ENCODE assay signal across 11 cellular contexts in the genomic region with DNA sequence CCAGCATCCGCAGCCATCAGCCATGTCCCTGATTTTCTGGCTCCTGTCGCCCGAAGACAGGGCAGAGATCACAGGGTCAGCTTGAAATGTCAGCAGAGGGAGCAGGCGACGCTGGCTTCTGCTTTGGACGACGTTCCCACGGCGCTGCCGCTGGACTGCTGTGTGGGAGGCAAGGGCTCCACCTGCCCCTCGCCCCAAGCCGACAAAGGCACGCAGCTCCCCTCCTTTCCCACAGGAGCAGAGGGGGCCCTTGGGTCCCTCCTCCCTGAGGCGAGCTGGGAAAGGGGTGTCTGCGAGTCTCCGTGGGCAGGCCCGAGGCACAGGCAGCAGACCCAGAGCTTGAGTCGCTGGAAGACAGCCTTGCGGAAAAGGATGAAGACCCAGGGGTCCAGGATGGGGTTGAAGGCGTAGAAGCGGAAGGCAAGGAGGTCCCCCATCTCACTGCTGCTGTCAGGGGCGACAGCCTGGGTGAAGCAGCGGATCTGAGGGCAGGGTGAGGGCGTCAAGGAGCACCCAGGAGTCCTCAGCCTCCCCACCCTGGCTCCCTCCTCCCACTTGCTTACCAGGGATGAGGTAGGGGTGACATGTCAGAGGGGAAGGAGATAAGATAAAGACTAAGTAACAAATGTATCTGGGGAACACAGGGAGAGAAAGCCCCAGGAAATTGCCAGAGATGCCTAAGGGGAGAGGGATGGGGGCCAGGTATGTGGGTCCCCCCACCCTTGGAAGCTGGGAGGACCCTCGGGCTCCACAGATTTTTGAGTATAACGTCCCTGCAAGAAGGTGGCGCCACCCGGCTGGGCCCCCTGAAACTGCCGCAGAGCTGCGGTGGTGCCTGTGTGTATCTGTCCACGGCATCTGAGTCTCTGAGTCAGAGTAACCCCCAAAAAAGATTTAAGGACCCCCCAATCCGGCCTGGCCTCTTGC. TPM values are rescaled to one million over a fixed set of nuclear protein-coding genes. Genes with fewer than 3 reads are reported as not detected.
DNase-seq lines count a peak whose midpoint lies in the region; ATAC-seq and TF ChIP-seq lines count a peak whose summit lies in the region.
"Had no signal": no experiment of that assay in that cellular context is flagged by ENCODE, and none has a peak within 500 bp of the region (broad histone marks: within the 10 kb centered on the region; RNA-seq: fewer than 3 reads in every experiment).

No MANE protein-coding gene starts in this region.

- H3K4me2 ChIP-seq in SK-N-SH: no peak overlapping the region

- CTCF ChIA-PET in SK-N-SH (lab: Yijun Ruan, JAX): interaction anchor here (0.6 to 23.7 kb wide), 9 partner anchors 10 to 93 kb away, joined by 3 to 471 read pairs (median 4); partner anchors contain the start of genes CALM3 and DACT3

- ATAC-seq in SK-N-SH treated with all-trans-retinoic acid at 6 μM for 48 hours (no peak), left lung (no peak)

- H3K27me3 ChIP-seq in SK-N-SH (ENCODE audit: insufficient read depth) (no peaks in the 10 kb centered on the region), adipocyte (replicated peaks; ENCODE audit: control insufficient read depth, insufficient read depth, low read length) (no peaks in the 10 kb centered on the region), left lung (no peaks in the 10 kb centered on the region)

- H3K9me3 ChIP-seq in SK-N-SH (no peaks in the 10 kb centered on the region), adipocyte (ENCODE audit: control insufficient read depth, low read length) (no peaks in the 10 kb centered on the region), left lung (no peaks in the 10 kb centered on the region)

- peak overlapping the region in 1 of 2 experiments; percentile 97; a peak in 2 of 4 replicates for H3K27ac ChIP-seq in SK-N-SH (ENCODE audit: low read depth in 2 of 2, low read length in 1 of 2)
- peak overlapping the region; percentile 7 to 69 for H3K27ac ChIP-seq in left lung
- H3K27ac ChIP-seq: 22Rv1 had no signal

- DNase-seq in SK-N-SH (peak; percentile 57), adipocyte (ENCODE audit: low read depth) (no peak), left lung (peak in 1 of 2 donors; percentile 76), NCI-H1105 treated with DMSO at 0.1 percent for 48 hours (lab: John Stamatoyannopoulos, UW) (no peak), hippocampal formation (lab: John Stamatoyannopoulos, UW) (no peak), kidney glomerular epithelial cell (lab: John Stamatoyannopoulos, UW) (no peak)

- peaks cover 28% of the 10 kb centered on the region for H3K36me3 Mint-ChIP-seq in stimulated activated naive CD8-positive, alpha-beta T cell treated with anti-CD3 and anti-CD28 coated beads, Interleukin-15, Interleukin-2, amounts not matched to agents 100 ng/mL and 50 ng/mL, for 24 hours (ENCODE audit: low read depth)

- intact Hi-C loops in left lung (cut with DNase I): loop anchor here in 1 of 2 donors (5.0 kb wide), 1 partner anchor 36 kb away; no protein-coding TSS in a partner anchor

- H3K9me3 Mint-ChIP-seq in stimulated activated naive CD8-positive, alpha-beta T cell treated with anti-CD3 and anti-CD28 coated beads, Interleukin-15, Interleukin-2, amounts not matched to agents 100 ng/mL and 50 ng/mL, for 24 hours: no peaks in the 10 kb centered on the region

- peak overlapping the region; percentile 96 for H3K27ac Mint-ChIP-seq in stimulated activated naive CD8-positive, alpha-beta T cell treated with anti-CD3 and anti-CD28 coated beads, Interleukin-15, Interleukin-2, amounts not matched to agents 100 ng/mL and 50 ng/mL, for 24 hours

- H3K9ac ChIP-seq in SK-N-SH (no peak overlapping the region), adipocyte (ENCODE audit: low read length) (peak overlapping the region; percentile 33)

- H3K27me3 Mint-ChIP-seq in stimulated activated naive CD8-positive, alpha-beta T cell treated with anti-CD3 and anti-CD28 coated beads, Interleukin-15, Interleukin-2, amounts not matched to agents 100 ng/mL and 50 ng/mL, for 24 hours: no peaks in the 10 kb centered on the region

- H3F3A ChIP-seq in SK-N-SH (replicated peaks; ENCODE audit: insufficient read depth): peaks cover 18% of the 10 kb centered on the region

- H3K9me2 ChIP-seq in SK-N-SH: no peaks in the 10 kb centered on the region

- 72% methylated on average over 22 of the region's 32 CpGs for WGBS in SK-N-SH (ENCODE audit: low lambda C conversion rate)

- peaks cover 84% of the 10 kb centered on the region for H3K4me1 Mint-ChIP-seq in stimulated activated naive CD8-positive, alpha-beta T cell treated with anti-CD3 and anti-CD28 coated beads, Interleukin-15, Interleukin-2, amounts not matched to agents 100 ng/mL and 50 ng/mL, for 24 hours (ENCODE audit: low read depth)

- POLR2A ChIA-PET in SK-N-SH (lab: Yijun Ruan, JAX): interaction anchor here (0.6 to 3.7 kb wide), 10 partner anchors 11 to 1098 kb away, joined by 3 to 100 read pairs (median 4); partner anchors contain the start of genes CALM3, DACT3 and GNG8

- no peaks in the 10 kb centered on the region for H3K79me2 ChIP-seq in SK-N-SH (ENCODE audit: insufficient read depth)

- no peaks in the 10 kb centered on the region for H3K36me3 ChIP-seq in SK-N-SH (replicated peaks in 1 of 2; ENCODE audit: control insufficient read depth in 1 of 2, insufficient read depth in 2 of 2, low read length in 1 of 2)
- no peaks in the 10 kb centered on the region for H3K36me3 ChIP-seq in adipocyte (ENCODE audit: control insufficient read depth, insufficient read depth, low read length, severe bottlenecking)
- H3K36me3 ChIP-seq in left lung: no peaks in the 10 kb centered on the region

- peak overlapping the region; percentile 85 for H3K4me3 Mint-ChIP-seq in stimulated activated naive CD8-positive, alpha-beta T cell treated with anti-CD3 and anti-CD28 coated beads, Interleukin-15, Interleukin-2, amounts not matched to agents 100 ng/mL and 50 ng/mL, for 24 hours

- no peaks in the 10 kb centered on the region for H4K20me1 ChIP-seq in SK-N-SH (ENCODE audit: insufficient read depth)

- TF ChIP-seq CTCF in SK-N-SH (IDR thresholded peaks at IDR 0.05) (peak; percentile 27; the same call in 1 of the 2 replicates), left lung (IDR thresholded peaks at IDR 0.05) (no peak)

- TF ChIP-seq EP300 in SK-N-SH (IDR thresholded peaks at IDR 0.05; ENCODE audit: borderline replicate concordance in 1 of 2, low read depth in 1 of 2, low read length in 1 of 2): no peak

- H2AFZ ChIP-seq in SK-N-SH (ENCODE audit: low read depth): no peak overlapping the region

- peak overlapping the region in 1 of 2 experiments; percentile 52; a peak in 2 of 4 replicates for H3K4me3 ChIP-seq in SK-N-SH (ENCODE audit: low read depth in 2 of 2, low read length in 1 of 2)
- no peak overlapping the region for H3K4me3 ChIP-seq in adipocyte (ENCODE audit: low read length)
- peak overlapping the region in 1 of 2 donors; percentile 37 for H3K4me3 ChIP-seq in left lung

- H3K4me1 ChIP-seq in SK-N-SH (ENCODE audit: control insufficient read depth in 1 of 2, insufficient read depth in 2 of 2, low read depth in 1 of 2, low read length in 1 of 2) (peaks cover 16 to 74% of the 10 kb centered on the region in 2 experiments), adipocyte (ENCODE audit: control insufficient read depth, insufficient read depth, low read length) (peaks cover 54% of the 10 kb centered on the region), left lung (peaks cover 22 to 76% of the 10 kb centered on the region in 2 donors)

- TF ChIP-seq RAD21 in SK-N-SH (IDR thresholded peaks at IDR 0.05; ENCODE audit: low read length): 0 out of 2 replicates have a peak, but pooled peaks have one; percentile 7

TF ChIP-seq in SK-N-SH, 30 proteins besides CTCF, POLR2A, EP300 and RAD21 (continues in another document):
- TF ChIP-seq FOXJ3 (CRISPR knock-in tag; IDR thresholded peaks at IDR 0.05): peak; percentile 41; the same call in 1 of the 2 replicates

TF ChIP-seq in SK-N-SH treated with all-trans-retinoic acid at 6 μM for 48 hours, 23 proteins besides CTCF, POLR2A, EP300 and RAD21 (continues in another document):
- TF ChIP-seq, protein P1, sequence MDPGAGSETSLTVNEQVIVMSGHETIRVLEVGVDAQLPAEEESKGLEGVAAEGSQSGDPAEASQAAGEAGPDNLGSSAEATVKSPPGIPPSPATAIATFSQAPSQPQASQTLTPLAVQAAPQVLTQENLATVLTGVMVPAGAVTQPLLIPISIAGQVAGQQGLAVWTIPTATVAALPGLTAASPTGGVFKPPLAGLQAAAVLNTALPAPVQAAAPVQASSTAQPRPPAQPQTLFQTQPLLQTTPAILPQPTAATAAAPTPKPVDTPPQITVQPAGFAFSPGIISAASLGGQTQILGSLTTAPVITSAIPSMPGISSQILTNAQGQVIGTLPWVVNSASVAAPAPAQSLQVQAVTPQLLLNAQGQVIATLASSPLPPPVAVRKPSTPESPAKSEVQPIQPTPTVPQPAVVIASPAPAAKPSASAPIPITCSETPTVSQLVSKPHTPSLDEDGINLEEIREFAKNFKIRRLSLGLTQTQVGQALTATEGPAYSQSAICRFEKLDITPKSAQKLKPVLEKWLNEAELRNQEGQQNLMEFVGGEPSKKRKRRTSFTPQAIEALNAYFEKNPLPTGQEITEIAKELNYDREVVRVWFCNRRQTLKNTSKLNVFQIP (CRISPR knock-in tag; IDR thresholded peaks at IDR 0.05; ENCODE audit: borderline replicate concordance, low read depth): no peak
- TF ChIP-seq ZNF70 (CRISPR knock-in tag; IDR thresholded peaks at IDR 0.05): no peak
- no peak for TF ChIP-seq ZNF8 (CRISPR knock-in tag; IDR thresholded peaks at IDR 0.05)
- no peak for TF ChIP-seq ZNF565 (CRISPR knock-in tag; conservative IDR thresholded peaks at IDR 0.05; ENCODE audit: low read depth)

RNA-seq across cellular contexts. Expression of gene PTGIR, which starts 3.4 kb away (rescaled TPM):
- polyA plus RNA-seq in SK-N-SH (2012; rRNA removed): 2.5 and 3.3 TPM in 2 replicates
- polyA plus RNA-seq in SK-N-SH (2012; cell fraction: cytosol; rRNA removed): 1.0 and 1.6 TPM in 2 replicates
- 9.5 and 11.9 TPM in 2 replicates for polyA plus RNA-seq in SK-N-SH (2012; cell fraction: nucleus; rRNA removed)
- total RNA-seq in left lung: 10 to 100 TPM in 1 of 2 donors, 1 to 10 TPM in 1; 9.8 to 12.1 TPM

RNA-seq across cellular contexts. Expression of gene GNG8, which starts 14.5 kb away (rescaled TPM):
- polyA plus RNA-seq in SK-N-SH (2012; rRNA removed): not detected in 2 replicates
- polyA plus RNA-seq in SK-N-SH (2012; cell fraction: cytosol; rRNA removed): not detected in 2 replicates
- not detected in 2 replicates for polyA plus RNA-seq in SK-N-SH (2012; cell fraction: nucleus; rRNA removed)
- total RNA-seq in left lung: not detected
- total RNA-seq: bronchial epithelial cell, mesenteric fat pad had no signal

RNA-seq across cellular contexts. Expression of gene CALM3, which starts 20.3 kb away (rescaled TPM):
- 445 and 495 TPM in 2 replicates for polyA plus RNA-seq in SK-N-SH (2012; rRNA removed)
- 552 and 634 TPM in 2 replicates for polyA plus RNA-seq in SK-N-SH (2012; cell fraction: cytosol; rRNA removed)
- 207 and 230 TPM in 2 replicates for polyA plus RNA-seq in SK-N-SH (2012; cell fraction: nucleus; rRNA removed)
- total RNA-seq in left lung: 100 to 1,000 TPM; 178 to 225 TPM

RNA-seq across cellular contexts. Expression of gene DACT3, which starts 39.5 kb away (rescaled TPM):
- 9.5 and 10.6 TPM in 2 replicates for polyA plus RNA-seq in SK-N-SH (2012; rRNA removed)
- 6.9 and 8.6 TPM in 2 replicates for polyA plus RNA-seq in SK-N-SH (2012; cell fraction: cytosol; rRNA removed)
- 7.0 and 8.3 TPM in 2 replicates for polyA plus RNA-seq in SK-N-SH (2012; cell fraction: nucleus; rRNA removed)
- 10 to 100 TPM in 1 of 2 donors, 1 to 10 TPM in 1; 6.6 to 15.0 TPM for total RNA-seq in left lung
